Comparison of ENCODE assay signal across 13 cellular contexts in genomic region chr1:32623775-32624174, GRCh38. TPM values are rescaled to one million over a fixed set of nuclear protein-coding genes. Genes with fewer than 3 reads are reported as not detected.
A peak's percentile ranks its signal among the peaks of the same experiment; 100 is the strongest.
DNase-seq lines count a peak whose midpoint lies in the region; ATAC-seq and TF ChIP-seq lines count a peak whose summit lies in the region.
"Had no signal": no experiment of that assay in that cellular context is flagged by ENCODE, and none has a peak within 500 bp of the region (broad histone marks: within the 10 kb centered on the region; RNA-seq: fewer than 3 reads in every experiment).

No MANE protein-coding gene starts in this region.

- no peaks in the 10 kb centered on the region for H3K9me3 ChIP-seq in mammary epithelial cell (replicated peaks; ENCODE audit: insufficient read depth, low read length)
- no peaks in the 10 kb centered on the region for H3K9me3 ChIP-seq in SK-N-SH

- no peaks in the 10 kb centered on the region for H3F3A ChIP-seq in SK-N-SH (replicated peaks; ENCODE audit: insufficient read depth)

- no peaks in the 10 kb centered on the region for H3K9me2 ChIP-seq in SK-N-SH

- no peak for TF ChIP-seq RAD21 in SK-N-SH (IDR thresholded peaks at IDR 0.05; ENCODE audit: low read length)

- H2AFZ ChIP-seq in mammary epithelial cell (ENCODE audit: low read depth, low read length), result no peak overlapping the region
- no peak overlapping the region for H2AFZ ChIP-seq in SK-N-SH (ENCODE audit: low read depth)
- H2AFZ ChIP-seq: GM23338 had no signal

- H3K27ac ChIP-seq in mammary epithelial cell (ENCODE audit: insufficient read depth, low read depth, low read length) (no peak overlapping the region), SK-N-SH (ENCODE audit: low read depth in 2 of 2, low read length in 1 of 2) (no peak overlapping the region)
- H3K27ac ChIP-seq: HL-60 had no signal

- peaks cover 79% of the 10 kb centered on the region for H3K36me3 Mint-ChIP-seq in MCF 10A (ENCODE audit: insufficient read depth, unreplicated experiment)
- peaks cover 89% of the 10 kb centered on the region for H3K36me3 Mint-ChIP-seq in activated T-cell treated with anti-CD3 and anti-CD28 coated beads, Interleukin-2, amount 50 U/mL, for 24 hours (ENCODE audit: low read depth)
- H3K36me3 Mint-ChIP-seq in naive thymus-derived CD8-positive, alpha-beta T cell, result peaks cover 6 to 66% (median 22%) of the 10 kb centered on the region in 3 donors
- peaks cover 63% of the 10 kb centered on the region for H3K36me3 Mint-ChIP-seq in stimulated activated naive CD8-positive, alpha-beta T cell treated with anti-CD3 and anti-CD28 coated beads, Interleukin-15, Interleukin-2, amounts not matched to agents 100 ng/mL and 50 ng/mL, for 24 hours (ENCODE audit: low read depth)

- POLR2A ChIA-PET in MCF 10A (lab: Yijun Ruan, JAX) (no interaction called here), SK-N-SH (lab: Yijun Ruan, JAX) (no interaction called here)
- POLR2A ChIA-PET in naive thymus-derived CD8-positive, alpha-beta T cell (lab: Charles Lee), result no interaction called here

- DNase-seq in MCF 10A (ENCODE audit: unreplicated experiment) (no peak), mammary epithelial cell (no peak), G401 (ENCODE audit: low spot score) (no peak), SK-N-SH (no peak)
- peak; percentile 43 for DNase-seq in activated T-cell treated with anti-CD3 and anti-CD28 coated beads, Interleukin-2, amount 50 U/mL, for 24 hours
- peak in 2 of 10 donors; percentile 14 to 28 for DNase-seq in naive thymus-derived CD8-positive, alpha-beta T cell
- DNase-seq: caudate nucleus, DMS53, T-helper 9 cell had no signal

- CTCF ChIA-PET in MCF 10A (lab: Yijun Ruan, JAX), result no interaction called here
- CTCF ChIA-PET in mammary epithelial cell (lab: Charles Lee; ENCODE audit: low non-redundant PET), result no interaction called here
- CTCF ChIA-PET in SK-N-SH (lab: Yijun Ruan, JAX), result interaction anchor here (1.9 kb wide), 1 partner anchor 11 kb away, joined by 4 read pairs; no protein-coding TSS in a partner anchor

- no peaks in the 10 kb centered on the region for H3K4me1 Mint-ChIP-seq in MCF 10A (ENCODE audit: insufficient read depth, unreplicated experiment)
- peaks cover 50% of the 10 kb centered on the region for H3K4me1 Mint-ChIP-seq in activated T-cell treated with anti-CD3 and anti-CD28 coated beads, Interleukin-2, amount 50 U/mL, for 24 hours (ENCODE audit: low read depth)
- peaks cover 16 to 32% (median 28%) of the 10 kb centered on the region in 4 donors for H3K4me1 Mint-ChIP-seq in naive thymus-derived CD8-positive, alpha-beta T cell
- peaks cover 51% of the 10 kb centered on the region for H3K4me1 Mint-ChIP-seq in stimulated activated naive CD8-positive, alpha-beta T cell treated with anti-CD3 and anti-CD28 coated beads, Interleukin-15, Interleukin-2, amounts not matched to agents 100 ng/mL and 50 ng/mL, for 24 hours (ENCODE audit: low read depth)
- H3K4me1 Mint-ChIP-seq: GM23338 had no signal

- intact Hi-C loops in MCF 10A (cut with micrococcal nuclease) (no loop called here), mammary epithelial cell (cut with micrococcal nuclease) (loop anchor here (5.0 kb wide), 1 partner anchor 176 kb away; no protein-coding TSS in a partner anchor)

- H3K9me3 Mint-ChIP-seq in MCF 10A (ENCODE audit: unreplicated experiment), result no peaks in the 10 kb centered on the region
- H3K9me3 Mint-ChIP-seq in activated T-cell treated with anti-CD3 and anti-CD28 coated beads, Interleukin-2, amount 50 U/mL, for 24 hours, result peaks cover 3% of the 10 kb centered on the region
- H3K9me3 Mint-ChIP-seq in naive thymus-derived CD8-positive, alpha-beta T cell, result no peaks in the 10 kb centered on the region
- peaks cover 8% of the 10 kb centered on the region for H3K9me3 Mint-ChIP-seq in stimulated activated naive CD8-positive, alpha-beta T cell treated with anti-CD3 and anti-CD28 coated beads, Interleukin-15, Interleukin-2, amounts not matched to agents 100 ng/mL and 50 ng/mL, for 24 hours
- H3K9me3 Mint-ChIP-seq: GM23338 had no signal

- dilution Hi-C loops in mammary epithelial cell (cut with HindIII; ENCODE audit: low sequenced_read_pairs), result no loop called here

- peak overlapping the region; percentile 24 for H3K27ac Mint-ChIP-seq in MCF 10A (ENCODE audit: low read depth, unreplicated experiment)
- H3K27ac Mint-ChIP-seq in activated T-cell treated with anti-CD3 and anti-CD28 coated beads, Interleukin-2, amount 50 U/mL, for 24 hours, result peak overlapping the region; percentile 92
- H3K27ac Mint-ChIP-seq in naive thymus-derived CD8-positive, alpha-beta T cell, result peak overlapping the region; percentile 8 to 87 (median 36)
- H3K27ac Mint-ChIP-seq in stimulated activated naive CD8-positive, alpha-beta T cell treated with anti-CD3 and anti-CD28 coated beads, Interleukin-15, Interleukin-2, amounts not matched to agents 100 ng/mL and 50 ng/mL, for 24 hours, result peak overlapping the region; percentile 98
- H3K27ac Mint-ChIP-seq: GM23338 had no signal

- H3K4me3 ChIP-seq in mammary epithelial cell (replicated peaks in 1 of 3; ENCODE audit: insufficient read depth in 1 of 3, low read depth in 2 of 3, low read length in 3 of 3) (no peak overlapping the region), SK-N-SH (ENCODE audit: low read depth in 2 of 2, low read length in 1 of 2) (no peak overlapping the region)
- H3K4me3 ChIP-seq: GM23338 had no signal

- peak; percentile 47 to 90 for ATAC-seq in naive thymus-derived CD8-positive, alpha-beta T cell
- ATAC-seq in GM21619 (IDR thresholded peaks at IDR 0.05; ENCODE audit: unreplicated experiment), result no peak
- ATAC-seq: GM23338 had no signal

- H3K27me3 Mint-ChIP-seq in MCF 10A (ENCODE audit: insufficient read depth, unreplicated experiment), result no peaks in the 10 kb centered on the region
- H3K27me3 Mint-ChIP-seq in activated T-cell treated with anti-CD3 and anti-CD28 coated beads, Interleukin-2, amount 50 U/mL, for 24 hours, result no peaks in the 10 kb centered on the region
- no peaks in the 10 kb centered on the region for H3K27me3 Mint-ChIP-seq in naive thymus-derived CD8-positive, alpha-beta T cell
- H3K27me3 Mint-ChIP-seq in stimulated activated naive CD8-positive, alpha-beta T cell treated with anti-CD3 and anti-CD28 coated beads, Interleukin-15, Interleukin-2, amounts not matched to agents 100 ng/mL and 50 ng/mL, for 24 hours, result no peaks in the 10 kb centered on the region

- TF ChIP-seq CTCF in MCF 10A (IDR thresholded peaks at IDR 0.05; ENCODE audit: unreplicated experiment) (no peak), mammary epithelial cell (conservative IDR thresholded peaks at IDR 0.05 in 1 of 2, IDR thresholded peaks at IDR 0.05 in 1 of 2; ENCODE audit: extremely low read depth in 1 of 2, insufficient read depth in 1 of 2, low read depth in 1 of 2, low read length in 2 of 2) (no peak), SK-N-SH (IDR thresholded peaks at IDR 0.05) (no peak)

- BruUV-seq in MCF 10A (replicated peaks; lab: Mats Ljungman, UMichigan) (no TSS peak), mammary epithelial cell (replicated peaks; lab: Mats Ljungman, UMichigan) (no TSS peak)

- H3K9ac ChIP-seq in mammary epithelial cell (ENCODE audit: insufficient read depth, low read length) (no peak overlapping the region), SK-N-SH (no peak overlapping the region)

- H3K79me2 ChIP-seq in mammary epithelial cell (ENCODE audit: insufficient read depth, low read length) (no peaks in the 10 kb centered on the region), SK-N-SH (ENCODE audit: insufficient read depth) (peaks cover 2% of the 10 kb centered on the region; the same call in 1 of the 2 replicates)

- H4K20me1 ChIP-seq in mammary epithelial cell (ENCODE audit: insufficient read depth, low read length) (no peaks in the 10 kb centered on the region), SK-N-SH (ENCODE audit: insufficient read depth) (no peaks in the 10 kb centered on the region)

- WGBS in mammary epithelial cell (ENCODE audit: low coverage, missing lambda C conversion rate), result 87% methylated on average over 5 of the region's 5 CpGs
- WGBS in SK-N-SH (ENCODE audit: low lambda C conversion rate), result 94% methylated on average over 5 of the region's 5 CpGs

- in situ Hi-C loops in mammary epithelial cell (cut with MboI; ENCODE audit: low sequenced_read_pairs in 2 of 2) (no loop called here), G401 (cut with HindIII; ENCODE audit: low sequenced_read_pairs) (no loop called here)

- no peak overlapping the region for H3K4me3 Mint-ChIP-seq in MCF 10A (ENCODE audit: unreplicated experiment)
- no peak overlapping the region for H3K4me3 Mint-ChIP-seq in activated T-cell treated with anti-CD3 and anti-CD28 coated beads, Interleukin-2, amount 50 U/mL, for 24 hours
- peak overlapping the region in 4 of 10 donors; percentile 5 to 33 (median 18) for H3K4me3 Mint-ChIP-seq in naive thymus-derived CD8-positive, alpha-beta T cell
- H3K4me3 Mint-ChIP-seq in stimulated activated naive CD8-positive, alpha-beta T cell treated with anti-CD3 and anti-CD28 coated beads, Interleukin-15, Interleukin-2, amounts not matched to agents 100 ng/mL and 50 ng/mL, for 24 hours, result peak overlapping the region; percentile 60
- H3K4me3 Mint-ChIP-seq: GM23338 had no signal

- TF ChIP-seq EP300 in SK-N-SH (IDR thresholded peaks at IDR 0.05; ENCODE audit: borderline replicate concordance in 1 of 2, low read depth in 1 of 2, low read length in 1 of 2), result no peak

- H3K27me3 ChIP-seq in mammary epithelial cell (ENCODE audit: insufficient read depth, low read length) (no peaks in the 10 kb centered on the region), SK-N-SH (ENCODE audit: insufficient read depth) (no peaks in the 10 kb centered on the region)

- H3K36me3 ChIP-seq in mammary epithelial cell (ENCODE audit: insufficient read depth, low read length) (peaks cover 12% of the 10 kb centered on the region), SK-N-SH (replicated peaks in 1 of 2; ENCODE audit: control insufficient read depth in 1 of 2, insufficient read depth in 2 of 2, low read length in 1 of 2) (peaks cover 9 to 47% of the 10 kb centered on the region in 2 experiments)

- H3K4me1 ChIP-seq in mammary epithelial cell (ENCODE audit: insufficient read depth, low read length) (no peaks in the 10 kb centered on the region), SK-N-SH (ENCODE audit: control insufficient read depth in 1 of 2, insufficient read depth in 2 of 2, low read depth in 1 of 2, low read length in 1 of 2) (no peaks in the 10 kb centered on the region)

- no peak overlapping the region for H3K4me2 ChIP-seq in mammary epithelial cell (ENCODE audit: insufficient read depth, low read depth, low read length)
- H3K4me2 ChIP-seq in SK-N-SH, result no peak overlapping the region
- H3K4me2 ChIP-seq: GM23338 had no signal

RNA-seq across cellular contexts. Expression of gene ZBTB8OS, which starts 26.6 kb away (rescaled TPM):
- 66.2 and 81.1 TPM in 2 replicates for total RNA-seq in MCF 10A (2022)
- 10 to 100 TPM; 17.0 to 42.8 TPM for total RNA-seq in mammary epithelial cell
- polyA plus RNA-seq in mammary epithelial cell, result 43.5 TPM
- polyA minus RNA-seq in mammary epithelial cell, result 13.2 TPM
- 10 to 100 TPM; 54.3 to 57.2 TPM for total RNA-seq in naive thymus-derived CD8-positive, alpha-beta T cell
- 10 to 100 TPM; 53.2 to 65.8 (median 65.6) TPM for polyA plus RNA-seq in naive thymus-derived CD8-positive, alpha-beta T cell
- 101 and 103 TPM in 2 replicates for total RNA-seq in G401 (2014; rRNA removed; shearing (Covaris generic))
- 59.2 and 69.8 TPM in 2 replicates for polyA plus RNA-seq in SK-N-SH (2012; rRNA removed)
- 87.4 and 157 TPM in 2 replicates for polyA plus RNA-seq in SK-N-SH (2012; cell fraction: cytosol; rRNA removed)
- polyA plus RNA-seq in SK-N-SH (2012; cell fraction: nucleus; rRNA removed), result 31.8 and 44.5 TPM in 2 replicates

RNA-seq across cellular contexts. Expression of gene RBBP4, which starts 27.2 kb away (rescaled TPM):
- total RNA-seq in MCF 10A (2022) (165 and 179 TPM in 2 replicates), mammary epithelial cell (100 to 1,000 TPM; 108 to 110 TPM)
- polyA plus RNA-seq in mammary epithelial cell (67.5 TPM), SK-N-SH (2012; rRNA removed) (107 and 108 TPM in 2 replicates)
- 98.9 TPM for polyA minus RNA-seq in mammary epithelial cell
- 100 to 1,000 TPM; 191 to 193 TPM for total RNA-seq in naive thymus-derived CD8-positive, alpha-beta T cell
- 100 to 1,000 TPM; 226 to 251 (median 231) TPM for polyA plus RNA-seq in naive thymus-derived CD8-positive, alpha-beta T cell
- 211 and 289 TPM in 2 replicates for total RNA-seq in G401 (2014; rRNA removed; shearing (Covaris generic))
- polyA plus RNA-seq in SK-N-SH (2012; cell fraction: cytosol; rRNA removed), result 105 and 119 TPM in 2 replicates
- 68.5 and 120 TPM in 2 replicates for polyA plus RNA-seq in SK-N-SH (2012; cell fraction: nucleus; rRNA removed)

Comparison
In these comparisons a context has a peak if more than half of its experiments do, and no peak if none do; other contexts are left out.
1. H3K27ac Mint-ChIP-seq: peak in every context shown above with its lines; median percentile 98 in stimulated activated naive CD8-positive, alpha-beta T cell treated with anti-CD3 and anti-CD28 coated beads, Interleukin-15, Interleukin-2, amounts not matched to agents 100 ng/mL and 50 ng/mL, for 24 hours; 92 in activated T-cell treated with anti-CD3 and anti-CD28 coated beads, Interleukin-2, amount 50 U/mL, for 24 hours; 36 in naive thymus-derived CD8-positive, alpha-beta T cell; 24 in MCF 10A.